8 cellular contexts compared by ENCODE assay signal in genomic region chr12:49671051-49671765, GRCh38. TPM values are rescaled to one million over a fixed set of nuclear protein-coding genes. Genes with fewer than 3 reads are reported as not detected.
DNase-seq lines count a peak whose midpoint lies in the region; ATAC-seq and TF ChIP-seq lines count a peak whose summit lies in the region.

No MANE protein-coding gene starts in this region.

- peaks cover 0 to 73% of the 10 kb centered on the region in 2 donors for H3K4me1 ChIP-seq in right atrium auricular region

- H3K9me3 ChIP-seq in right atrium auricular region = no peaks in the 10 kb centered on the region

- H3K36me3 ChIP-seq in right atrium auricular region = no peaks in the 10 kb centered on the region

- TF ChIP-seq CTCF in right atrium auricular region (IDR thresholded peaks at IDR 0.05) = no peak

- peak overlapping the region; percentile 89 to 92 for H3K27ac ChIP-seq in right atrium auricular region

- no peak for ATAC-seq in GM19395 (IDR thresholded peaks at IDR 0.05; ENCODE audit: unreplicated experiment)
- ATAC-seq in GM19397 (IDR thresholded peaks at IDR 0.05; ENCODE audit: unreplicated experiment) = no peak

- H3K4me3 ChIP-seq in Jurkat, Clone E6-1 (ENCODE audit: low read length) = peak overlapping the region; percentile 42
- H3K4me3 ChIP-seq in right atrium auricular region = no peak overlapping the region

- peak; percentile 83 for DNase-seq in Jurkat, Clone E6-1 (ENCODE audit: low read depth, low spot score)
- peak; percentile 79 for DNase-seq in activated CD8-positive, alpha-beta memory T cell treated with anti-CD3 and anti-CD28 coated beads for 24 hours
- DNase-seq in right atrium auricular region (ENCODE audit: low spot score) = no peak
- peak; percentile 36 to 43 for DNase-seq in stimulated activated CD8-positive, alpha-beta memory T cell treated with anti-CD3 and anti-CD28 coated beads, Interleukin-4, amount 100 ng/mL, for 1 hour (ENCODE audit: low read depth in 2 of 2, low spot score in 1 of 2)
- DNase-seq in NCI-H774 (lab: John Stamatoyannopoulos, UW) = no peak
- no peak for DNase-seq in AG08396 (ENCODE audit: low spot score)

- H3K27me3 ChIP-seq in right atrium auricular region = no peaks in the 10 kb centered on the region

RNA-seq across cellular contexts. Expression of gene FMNL3, which starts 36.0 kb away (rescaled TPM):
- polyA plus RNA-seq in Jurkat, Clone E6-1 (2012; ENCODE audit: insufficient read depth, insufficient read length) = 15.7 TPM
- 10 to 100 TPM in 1 of 2 donors, 1 to 10 TPM in 1; 9.0 to 19.7 TPM for total RNA-seq in right atrium auricular region

RNA-seq across cellular contexts. Expression of gene PRPF40B, which starts 47.8 kb away (rescaled TPM):
- polyA plus RNA-seq in Jurkat, Clone E6-1 (2012; ENCODE audit: insufficient read depth, insufficient read length) = 9.0 TPM
- 10 to 100 TPM; 14.9 to 16.0 TPM for total RNA-seq in right atrium auricular region

Comparison
In these comparisons a context has a peak if more than half of its experiments do, and no peak if none do; other contexts are left out.
1. DNase-seq: peak in Jurkat, Clone E6-1 (single experiment), activated CD8-positive, alpha-beta memory T cell treated with anti-CD3 and anti-CD28 coated beads for 24 hours (single experiment) and stimulated activated CD8-positive, alpha-beta memory T cell treated with anti-CD3 and anti-CD28 coated beads, Interleukin-4, amount 100 ng/mL, for 1 hour (2 of 2); none in right atrium auricular region (single experiment), NCI-H774 (single experiment) and AG08396 (single experiment).